ENCODE assay signal across 10 cellular contexts in the genomic region with DNA sequence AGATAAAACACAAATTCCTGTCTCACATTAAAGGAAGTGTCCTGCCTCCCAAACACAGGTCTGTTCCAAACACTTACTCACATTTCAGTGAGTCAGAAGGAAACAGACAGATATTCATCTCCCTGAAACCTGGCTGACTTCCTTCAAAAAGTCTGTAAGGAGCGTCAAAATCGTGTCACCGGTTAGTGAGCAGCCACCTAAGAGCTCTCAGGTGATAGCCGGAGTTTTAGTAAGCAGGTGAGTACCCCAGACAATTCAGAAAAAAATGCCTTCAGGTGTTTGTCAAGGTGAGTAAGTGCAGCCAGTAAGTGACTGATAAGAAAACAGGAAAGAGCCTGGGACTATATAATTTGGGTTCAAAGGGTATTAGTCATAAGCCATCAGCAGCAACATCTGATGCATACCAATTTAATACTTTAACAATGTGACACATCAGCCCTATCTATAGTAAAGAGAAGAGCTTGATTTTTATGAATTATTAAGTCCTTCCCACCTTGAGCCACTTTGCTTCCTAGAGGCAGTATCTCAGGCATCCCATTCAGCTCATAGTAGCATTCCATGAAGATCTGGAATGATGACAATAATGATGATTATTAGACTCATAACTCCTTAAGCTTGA. TPM values are rescaled to one million over a fixed set of nuclear protein-coding genes. Genes with fewer than 3 reads are reported as not detected.
DNase-seq lines count a peak whose midpoint lies in the region; ATAC-seq and TF ChIP-seq lines count a peak whose summit lies in the region.
"Had no signal": no experiment of that assay in that cellular context is flagged by ENCODE, and none has a peak within 500 bp of the region (broad histone marks: within the 10 kb centered on the region; RNA-seq: fewer than 3 reads in every experiment).

No MANE protein-coding gene starts in this region.

- no peaks in the 10 kb centered on the region for H3K36me3 Mint-ChIP-seq in CD4-positive, alpha-beta memory T cell
- H3K36me3 Mint-ChIP-seq in mesothelial cell of epicardium, result no peaks in the 10 kb centered on the region

- intact Hi-C loops in CD4-positive, alpha-beta memory T cell (cut with micrococcal nuclease), result loop anchor here (2.0 to 5.0 kb wide), 4 partner anchors 39 to 119 kb away; a partner anchor contains a TSS
- intact Hi-C loops in body of pancreas (cut with DNase I), result no loop called here

- H3K27me3 Mint-ChIP-seq in CD4-positive, alpha-beta memory T cell, result peaks cover 1 to 2% of the 10 kb centered on the region in 2 donors
- peaks cover 30% of the 10 kb centered on the region for H3K27me3 Mint-ChIP-seq in mesothelial cell of epicardium (ENCODE audit: low read depth)

- H3K27me3 ChIP-seq in CD4-positive, alpha-beta memory T cell (ENCODE audit: insufficient read depth, low read length), result no peaks in the 10 kb centered on the region
- no peaks in the 10 kb centered on the region for H3K27me3 ChIP-seq in body of pancreas
- peaks cover 2% of the 10 kb centered on the region; the same call in 1 of the 2 replicates for H3K27me3 ChIP-seq in HAP-1 (ENCODE audit: low read depth)

- H3K9me3 Mint-ChIP-seq in CD4-positive, alpha-beta memory T cell, result no peaks in the 10 kb centered on the region
- peaks cover 9% of the 10 kb centered on the region for H3K9me3 Mint-ChIP-seq in mesothelial cell of epicardium
- H3K9me3 Mint-ChIP-seq: central memory CD8-positive, alpha-beta T cell had no signal

- peaks cover 9% of the 10 kb centered on the region for H3K4me1 ChIP-seq in CD4-positive, alpha-beta memory T cell (ENCODE audit: insufficient read depth, low read length)
- peaks cover 15% of the 10 kb centered on the region for H3K4me1 ChIP-seq in body of pancreas
- H3K4me1 ChIP-seq in HAP-1, result peaks cover 4% of the 10 kb centered on the region

- TF ChIP-seq CTCF in LNCaP clone FGC (IDR thresholded peaks at IDR 0.05; ENCODE audit: control insufficient read depth, extremely low read depth, insufficient read depth) (no peak), body of pancreas (IDR thresholded peaks at IDR 0.05) (no peak), mesothelial cell of epicardium (IDR thresholded peaks at IDR 0.05; ENCODE audit: unreplicated experiment) (no peak)

- H3K4me3 ChIP-seq in CD4-positive, alpha-beta memory T cell (ENCODE audit: low read length in 2 of 2), result no peak overlapping the region
- H3K4me3 ChIP-seq in LNCaP clone FGC (ENCODE audit: low read depth, low read length), result no peak overlapping the region
- H3K4me3 ChIP-seq in body of pancreas, result no peak overlapping the region
- no peak overlapping the region for H3K4me3 ChIP-seq in HAP-1

- H3K4me1 Mint-ChIP-seq in CD4-positive, alpha-beta memory T cell, result peaks cover 3 to 20% (median 12%) of the 10 kb centered on the region in 4 donors
- H3K4me1 Mint-ChIP-seq in mesothelial cell of epicardium, result peaks cover 20% of the 10 kb centered on the region

- no peak for TF ChIP-seq POLR2A in body of pancreas (IDR thresholded peaks at IDR 0.05)

- peak in 1 of 5 donors; percentile 49 for DNase-seq in CD4-positive, alpha-beta memory T cell
- DNase-seq in LNCaP clone FGC (ENCODE audit: low read depth) (peak; percentile 23), body of pancreas (peak in 1 of 4 donors; percentile 9), mesothelial cell of epicardium (ENCODE audit: low spot score in 2 of 2, unreplicated experiment in 2 of 2) (no peak), NCI-H1694 treated with DMSO at 0.1 percent for 48 hours (lab: John Stamatoyannopoulos, UW) (no peak), HAP-1 (ENCODE audit: low spot score in 2 of 2) (no peak), GDM1 (lab: John Stamatoyannopoulos, UW) (no peak)
- DNase-seq: left cardiac atrium had no signal

- no peaks in the 10 kb centered on the region for H3K36me3 ChIP-seq in CD4-positive, alpha-beta memory T cell (ENCODE audit: insufficient read depth, low read length)
- H3K36me3 ChIP-seq in body of pancreas (replicated peaks in 1 of 2; ENCODE audit: insufficient read depth in 1 of 2, low read depth in 2 of 2) (no peaks in the 10 kb centered on the region), HAP-1 (replicated peaks) (no peaks in the 10 kb centered on the region)

- in situ Hi-C loops in HAP-1 (cut with MboI; ENCODE audit: low sequenced_read_pairs), result no loop called here

- peak; percentile 8 for ATAC-seq in body of pancreas
- no peak for ATAC-seq in HG03280 (IDR thresholded peaks at IDR 0.05; ENCODE audit: unreplicated experiment)

- peak overlapping the region in 1 of 7 donors; percentile 1 for H3K27ac Mint-ChIP-seq in CD4-positive, alpha-beta memory T cell
- H3K27ac Mint-ChIP-seq in mesothelial cell of epicardium, result no peak overlapping the region

- no peak overlapping the region for H3K27ac ChIP-seq in CD4-positive, alpha-beta memory T cell (ENCODE audit: low read depth, low read length)
- H3K27ac ChIP-seq in body of pancreas, result peak overlapping the region in 1 of 4 donors; percentile 50

- POLR2A ChIA-PET in CD4-positive, alpha-beta memory T cell (lab: Charles Lee; ENCODE audit: partially characterized antibody), result interaction anchor here (0.7 kb wide), 1 partner anchor 44 kb away, joined by 3 read pairs; no protein-coding TSS in a partner anchor

- 27 to 37% methylated on average over 4 of the region's 4 CpGs for WGBS in body of pancreas, 2 donors

- H3K9me3 ChIP-seq in CD4-positive, alpha-beta memory T cell (ENCODE audit: control insufficient read depth in 1 of 2, low read length in 2 of 2), result no peaks in the 10 kb centered on the region
- no peaks in the 10 kb centered on the region for H3K9me3 ChIP-seq in body of pancreas
- no peaks in the 10 kb centered on the region for H3K9me3 ChIP-seq in HAP-1

- CTCF ChIA-PET in CD4-positive, alpha-beta memory T cell (lab: Charles Lee; ENCODE audit: partially characterized antibody), result no interaction called here

- peak overlapping the region in 7 of 8 donors; percentile 26 to 84 (median 78) for H3K4me3 Mint-ChIP-seq in CD4-positive, alpha-beta memory T cell
- H3K4me3 Mint-ChIP-seq in mesothelial cell of epicardium, result peak overlapping the region; percentile 66

RNA-seq across cellular contexts. Expression of a gene that starts 1.3 kb away (rescaled TPM):
- 1 to 10 TPM; 1.4 to 1.6 TPM for total RNA-seq in CD4-positive, alpha-beta memory T cell
- under 1 TPM; 0.30 to 0.47 TPM for polyA plus RNA-seq in CD4-positive, alpha-beta memory T cell
- total RNA-seq in body of pancreas (1 to 10 TPM; 4.0 to 4.4 TPM), mesothelial cell of epicardium (4.1 to 4.7 TPM (median 4.1 TPM) in 3 replicates)
